Comparison of ENCODE assay signal across 1 cellular context in genomic region chr2:23131066-23131575, GRCh38.
TF ChIP-seq lines count a peak whose summit lies in the region.

No MANE protein-coding gene starts in this region.

TF ChIP-seq in HepG2, 621 proteins besides CTCF, POLR2A, EP300 and RAD21 (continued from another document):
- TF ChIP-seq HBP1 (CRISPR knock-in tag; IDR thresholded peaks at IDR 0.05; ENCODE audit: low read depth) (no peak), SP5 (CRISPR knock-in tag; IDR thresholded peaks at IDR 0.05; ENCODE audit: borderline replicate concordance, low read depth) (no peak)
